Comparison of ENCODE assay signal across 16 cellular contexts in genomic region chr13:85509512-85509911, GRCh38.
DNase-seq lines count a peak whose midpoint lies in the region; ATAC-seq and TF ChIP-seq lines count a peak whose summit lies in the region.
"Had no signal": no experiment of that assay in that cellular context is flagged by ENCODE, and none has a peak within 500 bp of the region (broad histone marks: within the 10 kb centered on the region; RNA-seq: fewer than 3 reads in every experiment).

No MANE protein-coding gene starts in this region.

- no peaks in the 10 kb centered on the region for H3K4me1 Mint-ChIP-seq in GM23338
- H3K4me1 Mint-ChIP-seq: CD8-positive, alpha-beta memory T cell; naive thymus-derived CD8-positive, alpha-beta T cell had no signal

- H2AFZ ChIP-seq in GM23338 = peak overlapping the region; percentile 16; the same call in 1 of the 2 replicates

- H3K4me3 ChIP-seq in GM23338 = no peak overlapping the region
- H3K4me3 ChIP-seq in epithelial cell of esophagus (ENCODE audit: low read length) = no peak overlapping the region
- H3K4me3 ChIP-seq in prostate gland = no peak overlapping the region
- H3K4me3 ChIP-seq: SJSA1, uterus had no signal

- WGBS in prostate gland = 40% methylated on average over 4 of the region's 4 CpGs

- H3K4me1 ChIP-seq in GM23338 (ENCODE audit: insufficient read depth) (no peaks in the 10 kb centered on the region), prostate gland (replicated peaks) (no peaks in the 10 kb centered on the region)
- H3K4me1 ChIP-seq: SJSA1, uterus had no signal

- H3K9me2 ChIP-seq in GM23338 (ENCODE audit: insufficient read depth) = no peaks in the 10 kb centered on the region

- intact Hi-C loops in prostate gland (cut with DNase I) = no loop called here

- no peaks in the 10 kb centered on the region for H3K27me3 Mint-ChIP-seq in GM23338 (ENCODE audit: insufficient read depth, low read depth, poor library complexity)
- H3K27me3 Mint-ChIP-seq: CD8-positive, alpha-beta memory T cell; naive thymus-derived CD8-positive, alpha-beta T cell had no signal

- no peaks in the 10 kb centered on the region for H3F3A ChIP-seq in GM23338 (replicated peaks; ENCODE audit: low read depth)

- no peaks in the 10 kb centered on the region for H3K9me3 Mint-ChIP-seq in GM23338

- DNase-seq in GM23338 (ENCODE audit: low spot score) = no peak
- peak; percentile 74 for DNase-seq in NCI-H69 (lab: John Stamatoyannopoulos, UW)
- peak; percentile 89 for DNase-seq in epithelial cell of esophagus (ENCODE audit: low read depth)
- DNase-seq in prostate gland (ENCODE audit: low spot score) = peak; percentile 54
- no peak for DNase-seq in SIG-M5 (lab: John Stamatoyannopoulos, UW)
- DNase-seq: activated gamma-delta T cell; CD8-positive, alpha-beta memory T cell; effector memory CD4-positive, alpha-beta T cell; head of caudate nucleus; left colon; stimulated activated CD4-positive, alpha-beta T cell treated with anti-CD3 and anti-CD28 coated beads, Interleukin-4, amount 100 ng/mL, for 1 hour; uterus had no signal

- no peaks in the 10 kb centered on the region for H4K20me1 ChIP-seq in GM23338 (replicated peaks; ENCODE audit: insufficient read depth)

- H3K36me3 ChIP-seq in GM23338 (ENCODE audit: insufficient read depth) = no peaks in the 10 kb centered on the region
- no peaks in the 10 kb centered on the region for H3K36me3 ChIP-seq in prostate gland
- H3K36me3 ChIP-seq: SJSA1, uterus had no signal

- TF ChIP-seq CTCF in GM23338 (conservative IDR thresholded peaks at IDR 0.05; ENCODE audit: low read depth in 2 of 2) (no peak), epithelial cell of esophagus (IDR thresholded peaks at IDR 0.05; ENCODE audit: insufficient read depth, low read depth, low read length, missing control alignments) (no peak), prostate gland (IDR thresholded peaks at IDR 0.05) (no peak)

- ATAC-seq in GM23338 = no peak
- ATAC-seq in GM21786 (IDR thresholded peaks at IDR 0.05; ENCODE audit: unreplicated experiment) = no peak
- ATAC-seq in GM18517 (IDR thresholded peaks at IDR 0.05; ENCODE audit: unreplicated experiment) = no peak
- ATAC-seq: left colon had no signal

- no peaks in the 10 kb centered on the region for H3K9me3 ChIP-seq in prostate gland
- H3K9me3 ChIP-seq: SJSA1, uterus had no signal

- H3K36me3 Mint-ChIP-seq in GM23338 (ENCODE audit: low read depth) = no peaks in the 10 kb centered on the region
- H3K36me3 Mint-ChIP-seq: CD8-positive, alpha-beta memory T cell; naive thymus-derived CD8-positive, alpha-beta T cell had no signal

- no peaks in the 10 kb centered on the region for H3K79me2 ChIP-seq in GM23338 (replicated peaks; ENCODE audit: insufficient read depth)

- TF ChIP-seq POLR2A in prostate gland (IDR thresholded peaks at IDR 0.05) = no peak

- H3K27me3 ChIP-seq in GM23338 (ENCODE audit: insufficient read depth) (no peaks in the 10 kb centered on the region), prostate gland (replicated peaks; ENCODE audit: insufficient read depth) (no peaks in the 10 kb centered on the region)
- H3K27me3 ChIP-seq: SJSA1, uterus had no signal

- no peak overlapping the region; the same call in 1 of the 2 replicates for H3K27ac Mint-ChIP-seq in GM23338
- H3K27ac Mint-ChIP-seq: CD8-positive, alpha-beta memory T cell; naive thymus-derived CD8-positive, alpha-beta T cell had no signal

- no peak overlapping the region for H3K4me2 ChIP-seq in GM23338

- no peak overlapping the region for H3K4me3 Mint-ChIP-seq in GM23338
- H3K4me3 Mint-ChIP-seq: CD8-positive, alpha-beta memory T cell; naive thymus-derived CD8-positive, alpha-beta T cell had no signal

- H3K27ac ChIP-seq in GM23338 (ENCODE audit: low read depth) (no peak overlapping the region), prostate gland (peak overlapping the region; percentile 45 to 68)
- H3K27ac ChIP-seq: SJSA1, uterus had no signal

TF ChIP-seq in GM23338, 12 proteins besides CTCF, POLR2A, EP300 and RAD21:
- TF ChIP-seq ETS1 (IDR thresholded peaks at IDR 0.05) (no peak), CREB1 (CRISPR knock-in tag; IDR thresholded peaks at IDR 0.05; ENCODE audit: low read depth) (no peak), ZNF331 (CRISPR knock-in tag; IDR thresholded peaks at IDR 0.05; ENCODE audit: low read depth) (no peak), EZH2 (IDR thresholded peaks at IDR 0.05; ENCODE audit: low read depth, unreplicated experiment) (no peak), REST (IDR thresholded peaks at IDR 0.05; ENCODE audit: unreplicated experiment) (no peak)

Comparison
In these comparisons a context has a peak if more than half of its experiments do, and no peak if none do; other contexts are left out.
1. DNase-seq: peak in NCI-H69 (single experiment), epithelial cell of esophagus (single experiment) and prostate gland (single experiment); none in GM23338 (single experiment) and SIG-M5 (single experiment).